In genomic region chr10:62636825-62637248, GRCh38 we compare ENCODE assay signal across 9 cellular contexts.
A peak's percentile ranks its signal among the peaks of the same experiment; 100 is the strongest.
DNase-seq lines count a peak whose midpoint lies in the region; ATAC-seq, FAIRE-seq and TF ChIP-seq lines count a peak whose summit lies in the region.
"Had no signal": no experiment of that assay in that cellular context is flagged by ENCODE, and none has a peak within 500 bp of the region (broad histone marks: within the 10 kb centered on the region; RNA-seq: fewer than 3 reads in every experiment).

No MANE protein-coding gene starts in this region.

- POLR2A ChIA-PET in CD4-positive, alpha-beta memory T cell (lab: Charles Lee; ENCODE audit: partially characterized antibody), result interaction anchor here (0.6 to 7.1 kb wide), 20 partner anchors 9 to 735 kb away, joined by 3 to 84 read pairs (median 4); partner anchors contain the start of genes ADO, EGR2 and NRBF2

- no peak overlapping the region for H3K9ac ChIP-seq in astrocyte (ENCODE audit: low read length)
- no peak overlapping the region for H3K9ac ChIP-seq in neural progenitor cell

- H3K27ac ChIP-seq in CD4-positive, alpha-beta memory T cell (ENCODE audit: low read depth, low read length), result peak overlapping the region; percentile 78
- H3K27ac ChIP-seq in astrocyte (ENCODE audit: low read depth, low read length) (no peak overlapping the region), neural progenitor cell (no peak overlapping the region)

- no peaks in the 10 kb centered on the region for H3K9me3 ChIP-seq in CD4-positive, alpha-beta memory T cell (ENCODE audit: control insufficient read depth in 1 of 2, low read length in 2 of 2)
- H3K9me3 ChIP-seq in astrocyte (ENCODE audit: insufficient read depth, low read depth, low read length) (no peaks in the 10 kb centered on the region), neural progenitor cell (ENCODE audit: low read depth) (no peaks in the 10 kb centered on the region)

- no peaks in the 10 kb centered on the region for H3K36me3 Mint-ChIP-seq in CD4-positive, alpha-beta memory T cell
- H3K36me3 Mint-ChIP-seq in astrocyte (ENCODE audit: low read depth, unreplicated experiment), result peaks cover 2% of the 10 kb centered on the region
- H3K36me3 Mint-ChIP-seq in neural progenitor cell, result no peaks in the 10 kb centered on the region
- H3K36me3 Mint-ChIP-seq in natural killer cell treated with Interleukin-12 subunit alpha and Interleukin-12 subunit beta and Interleukin-15 and Interleukin-18, amount 100 ng/mL, for 72 hours, result no peaks in the 10 kb centered on the region

- peaks cover 11 to 28% (median 22%) of the 10 kb centered on the region in 4 donors for H3K4me1 Mint-ChIP-seq in CD4-positive, alpha-beta memory T cell
- H3K4me1 Mint-ChIP-seq in astrocyte (ENCODE audit: low read depth, unreplicated experiment) (peaks cover 4% of the 10 kb centered on the region), neural progenitor cell (no peaks in the 10 kb centered on the region)
- peaks cover 17 to 36% of the 10 kb centered on the region in 2 donors for H3K4me1 Mint-ChIP-seq in natural killer cell treated with Interleukin-12 subunit alpha and Interleukin-12 subunit beta and Interleukin-15 and Interleukin-18, amount 100 ng/mL, for 72 hours (ENCODE audit: low read depth in 2 of 2)

- no peaks in the 10 kb centered on the region for H3K36me3 ChIP-seq in CD4-positive, alpha-beta memory T cell (ENCODE audit: insufficient read depth, low read length)
- H3K36me3 ChIP-seq in astrocyte (ENCODE audit: insufficient read depth, low read length) (no peaks in the 10 kb centered on the region), neural progenitor cell (no peaks in the 10 kb centered on the region)

- no peaks in the 10 kb centered on the region for H3K27me3 ChIP-seq in CD4-positive, alpha-beta memory T cell (ENCODE audit: insufficient read depth, low read length)
- no peaks in the 10 kb centered on the region for H3K27me3 ChIP-seq in astrocyte (ENCODE audit: insufficient read depth, low read length)
- no peaks in the 10 kb centered on the region for H3K27me3 ChIP-seq in neural progenitor cell

- peaks cover 47% of the 10 kb centered on the region for H3K4me1 ChIP-seq in CD4-positive, alpha-beta memory T cell (ENCODE audit: insufficient read depth, low read length)
- peaks cover 15% of the 10 kb centered on the region for H3K4me1 ChIP-seq in astrocyte (ENCODE audit: insufficient read depth, low read length)
- H3K4me1 ChIP-seq in neural progenitor cell, result no peaks in the 10 kb centered on the region

- H3K27me3 Mint-ChIP-seq in CD4-positive, alpha-beta memory T cell, result no peaks in the 10 kb centered on the region
- no peaks in the 10 kb centered on the region for H3K27me3 Mint-ChIP-seq in astrocyte (ENCODE audit: low read depth, unreplicated experiment)
- H3K27me3 Mint-ChIP-seq in neural progenitor cell (ENCODE audit: insufficient read depth, low read depth), result peaks cover 2% of the 10 kb centered on the region
- H3K27me3 Mint-ChIP-seq in natural killer cell treated with Interleukin-12 subunit alpha and Interleukin-12 subunit beta and Interleukin-15 and Interleukin-18, amount 100 ng/mL, for 72 hours, result no peaks in the 10 kb centered on the region

- H3K79me2 ChIP-seq in astrocyte (ENCODE audit: insufficient read depth, low read length) (no peaks in the 10 kb centered on the region), neural progenitor cell (ENCODE audit: low read depth) (no peaks in the 10 kb centered on the region)

- intact Hi-C loops in CD4-positive, alpha-beta memory T cell (cut with micrococcal nuclease), result loop anchor here (1.0 to 2.0 kb wide), 6 partner anchors 18 to 179 kb away; partner anchors contain the start of genes ADO and EGR2

- peak overlapping the region; percentile 71 for H3K4me2 ChIP-seq in astrocyte (ENCODE audit: low read length)
- no peak overlapping the region for H3K4me2 ChIP-seq in neural progenitor cell

- H3K27ac Mint-ChIP-seq in CD4-positive, alpha-beta memory T cell, result no peak overlapping the region
- no peak overlapping the region for H3K27ac Mint-ChIP-seq in astrocyte (ENCODE audit: unreplicated experiment)
- H3K27ac Mint-ChIP-seq in neural progenitor cell, result no peak overlapping the region
- no peak overlapping the region for H3K27ac Mint-ChIP-seq in natural killer cell treated with Interleukin-12 subunit alpha and Interleukin-12 subunit beta and Interleukin-15 and Interleukin-18, amount 100 ng/mL, for 72 hours

- peak; percentile 7 for TF ChIP-seq CTCF in astrocyte (IDR thresholded peaks at IDR 0.05; ENCODE audit: insufficient read depth, low read depth, low read length)
- TF ChIP-seq CTCF in neural progenitor cell (IDR thresholded peaks at IDR 0.05), result peak; percentile 18
- no peak for TF ChIP-seq CTCF in GM13976 (IDR thresholded peaks at IDR 0.05; ENCODE audit: borderline replicate concordance, control extremely low read depth, extremely low read depth, insufficient read depth, missing control alignments)

- H3K4me3 ChIP-seq in CD4-positive, alpha-beta memory T cell (ENCODE audit: low read length in 2 of 2), result peak overlapping the region; percentile 31 to 34
- H3K4me3 ChIP-seq in astrocyte (ENCODE audit: insufficient read depth, low read depth, low read length) (no peak overlapping the region), neural progenitor cell (no peak overlapping the region)

- H3K4me3 Mint-ChIP-seq in CD4-positive, alpha-beta memory T cell, result no peak overlapping the region
- no peak overlapping the region for H3K4me3 Mint-ChIP-seq in astrocyte (ENCODE audit: unreplicated experiment)
- no peak overlapping the region for H3K4me3 Mint-ChIP-seq in neural progenitor cell
- no peak overlapping the region for H3K4me3 Mint-ChIP-seq in natural killer cell treated with Interleukin-12 subunit alpha and Interleukin-12 subunit beta and Interleukin-15 and Interleukin-18, amount 100 ng/mL, for 72 hours

- in situ Hi-C loops in GM13976 (cut with MboI; ENCODE audit: low sequenced_read_pairs, unreplicated experiment), result no loop called here

- H4K20me1 ChIP-seq in astrocyte (ENCODE audit: insufficient read depth, low read length), result no peaks in the 10 kb centered on the region
- H4K20me1 ChIP-seq in neural progenitor cell (ENCODE audit: low read depth), result no peaks in the 10 kb centered on the region

- no peak for DNase-seq in CD4-positive, alpha-beta memory T cell
- peak; percentile 64 to 76 for DNase-seq in Kasumi-1 (lab: John Stamatoyannopoulos, UW)
- no peak for DNase-seq in astrocyte (ENCODE audit: low read depth)
- DNase-seq in neural progenitor cell (ENCODE audit: low spot score), result no peak
- no peak for DNase-seq in RCC 7860 (ENCODE audit: low spot score)
- no peak for DNase-seq in natural killer cell treated with Interleukin-12 subunit alpha and Interleukin-12 subunit beta and Interleukin-15 and Interleukin-18, amount 100 ng/mL, for 72 hours (ENCODE audit: low spot score)
- no peak for DNase-seq in NCI-H69 (lab: John Stamatoyannopoulos, UW)
- no peak for DNase-seq in GM13976 (ENCODE audit: low spot score)
- DNase-seq: NCI-H774 had no signal

- H2AFZ ChIP-seq in astrocyte (ENCODE audit: low read depth, low read length), result no peak overlapping the region
- no peak overlapping the region for H2AFZ ChIP-seq in neural progenitor cell (replicated peaks)

- CTCF ChIA-PET in CD4-positive, alpha-beta memory T cell (lab: Charles Lee; ENCODE audit: partially characterized antibody), result interaction anchor here (0.8 to 11.0 kb wide), 13 partner anchors 9 to 447 kb away, joined by 3 to 166 read pairs (median 5); partner anchors contain the start of genes ADO and EGR2

- no peaks in the 10 kb centered on the region for H3K9me3 Mint-ChIP-seq in CD4-positive, alpha-beta memory T cell
- H3K9me3 Mint-ChIP-seq in astrocyte (ENCODE audit: unreplicated experiment), result no peaks in the 10 kb centered on the region
- H3K9me3 Mint-ChIP-seq in neural progenitor cell, result no peaks in the 10 kb centered on the region
- H3K9me3 Mint-ChIP-seq in natural killer cell treated with Interleukin-12 subunit alpha and Interleukin-12 subunit beta and Interleukin-15 and Interleukin-18, amount 100 ng/mL, for 72 hours, result no peaks in the 10 kb centered on the region

- H3F3A ChIP-seq in neural progenitor cell (ENCODE audit: low read depth), result no peaks in the 10 kb centered on the region

- FAIRE-seq in astrocyte (lab: Jason Lieb, UNC) (no peak), RCC 7860 (lab: Jason Lieb, UNC) (no peak)

- ATAC-seq in natural killer cell treated with Interleukin-12 subunit alpha and Interleukin-12 subunit beta and Interleukin-15 and Interleukin-18, amount 100 ng/mL, for 72 hours, result no peak

Comparison
In these comparisons a context has a peak if more than half of its experiments do, and no peak if none do; other contexts are left out.
1. DNase-seq: peak in Kasumi-1 (2 of 2); none in CD4-positive, alpha-beta memory T cell (0 of 5), astrocyte (single experiment), neural progenitor cell (single experiment), RCC 7860 (single experiment), natural killer cell treated with Interleukin-12 subunit alpha and Interleukin-12 subunit beta and Interleukin-15 and Interleukin-18, amount 100 ng/mL, for 72 hours (single experiment), NCI-H69 (single experiment) and GM13976 (single experiment).
2. H3K4me3 ChIP-seq: peak in CD4-positive, alpha-beta memory T cell (2 of 2); none in astrocyte (single experiment) and neural progenitor cell (single experiment).